Comparison of ENCODE assay signal across 24 cellular contexts in the genomic region with DNA sequence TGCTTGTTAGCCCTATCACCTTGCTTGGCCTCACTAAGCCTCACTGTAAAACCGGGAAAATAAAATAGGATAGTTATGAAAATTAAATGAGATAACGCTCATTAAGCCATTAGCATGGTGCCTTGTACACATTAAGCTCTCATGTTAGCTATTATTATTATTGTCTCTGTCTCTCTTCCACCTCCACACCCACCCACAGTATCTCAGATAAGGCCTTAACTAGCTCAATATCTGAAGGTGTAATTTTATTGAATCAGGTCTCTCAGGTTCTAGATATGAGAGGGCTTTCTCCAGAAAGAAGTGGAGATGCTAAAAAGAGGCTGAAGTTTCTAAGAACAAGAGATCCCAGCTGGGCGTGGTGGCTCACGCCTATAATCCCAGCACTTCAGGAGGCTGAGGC. TPM values are rescaled to one million over a fixed set of nuclear protein-coding genes. Genes with fewer than 3 reads are reported as not detected.
"Had no signal": no experiment of that assay in that cellular context is flagged by ENCODE, and none has a peak within 500 bp of the region (broad histone marks: within the 10 kb centered on the region; RNA-seq: fewer than 3 reads in every experiment).

No MANE protein-coding gene starts in this region.

- H3K9me3 ChIP-seq: SK-N-SH had no signal

- H3K27ac ChIP-seq: HL-60, RWPE1 had no signal

- DNase-seq: KBM-7; MV-4-11; NCI-H1048; NCI-H1105; NCI-H1417; NCI-H1436 treated with DMSO at 0.1 percent for 48 hours; NCI-H1694; NCI-H187 treated with DMSO at 0.1 percent for 48 hours; NCI-H2029 treated with DMSO at 0.1 percent for 48 hours; NCI-H2171 treated with DMSO at 0.1 percent for 48 hours; NCI-H345; NCI-H446 treated with DMSO at 0.1 percent for 48 hours; NCI-H510A treated with DMSO at 0.1 percent for 48 hours; NCI-H526; NK-92 treated with Interleukin-12 subunit alpha and Interleukin-12 subunit beta, amount 100 ng/mL, for 24 hours; PC-3; SHP77; SK-N-SH had no signal

RNA-seq across cellular contexts. Expression of gene GFRA3, which starts 27.6 kb away (rescaled TPM):
- total RNA-seq: LHCN-M2, MCF 10A, OCI-LY7, PC-3, SK-MEL-5 had no signal
